In genomic region chr4:52711271-52711670, GRCh38 we compare ENCODE assay signal across 8 cellular contexts. TPM values are rescaled to one million over a fixed set of nuclear protein-coding genes. Genes with fewer than 3 reads are reported as not detected.
DNase-seq lines count a peak whose midpoint lies in the region; ATAC-seq, FAIRE-seq and TF ChIP-seq lines count a peak whose summit lies in the region.

No MANE protein-coding gene starts in this region.

- peak overlapping the region; percentile 41 to 84 for H3K27ac Mint-ChIP-seq in T-cell
- peak overlapping the region; percentile 94 for H3K27ac Mint-ChIP-seq in glutamatergic neuron (ENCODE audit: unreplicated experiment)

- peaks cover 23% of the 10 kb centered on the region for H3K4me1 ChIP-seq in A549

- no peaks in the 10 kb centered on the region for H3K9me3 ChIP-seq in A549

- no peak overlapping the region; a peak in 1 of 6 replicates for H3K27ac ChIP-seq in A549

- H3K36me3 Mint-ChIP-seq in T-cell (peaks cover 21% of the 10 kb centered on the region), glutamatergic neuron (ENCODE audit: unreplicated experiment) (no peaks in the 10 kb centered on the region)

- TF ChIP-seq POLR2A in A549 (IDR thresholded peaks at IDR 0.05; ENCODE audit: low read length), result no peak

- DNase-seq in A549 (ENCODE audit: low read depth in 1 of 2, low spot score in 1 of 2) (no peak), GM06990 (ENCODE audit: extremely low read depth, insufficient read length) (no peak), T-cell (no peak), glutamatergic neuron (no peak), iPS-NIHi7 (ENCODE audit: extremely low spot score) (no peak), cerebellar nuclear complex (lab: John Stamatoyannopoulos, UW) (no peak)

- peak overlapping the region; percentile 10 to 86 (median 70) for H3K4me3 Mint-ChIP-seq in T-cell
- H3K4me3 Mint-ChIP-seq in glutamatergic neuron (ENCODE audit: unreplicated experiment), result peak overlapping the region; percentile 87

- no peak for TF ChIP-seq EP300 in A549 (IDR thresholded peaks at IDR 0.05)

- TF ChIP-seq RAD21 in A549 (conservative IDR thresholded peaks at IDR 0.05 in 1 of 2, IDR thresholded peaks at IDR 0.05 in 1 of 2), result no peak

- H3K9me3 Mint-ChIP-seq in T-cell, result no peaks in the 10 kb centered on the region
- peaks cover 9% of the 10 kb centered on the region for H3K9me3 Mint-ChIP-seq in glutamatergic neuron (ENCODE audit: unreplicated experiment)

- H3K4me3 ChIP-seq in A549, result peak overlapping the region; percentile 41; the same call in 2 of the 3 replicates
- peak overlapping the region; percentile 65 for H3K4me3 ChIP-seq in GM06990 (replicated peaks; ENCODE audit: low read depth, low read length)

- POLR2A ChIA-PET in A549 (lab: Yijun Ruan, JAX) (interaction anchor here (2.5 kb wide), 1 partner anchor 11 kb away, joined by 41 read pairs; no protein-coding TSS in a partner anchor), T-cell (lab: Charles Lee) (interaction anchor here (0.5 to 1.6 kb wide), 3 partner anchors 9 to 408 kb away, joined by 3 to 6 read pairs (median 3); no protein-coding TSS in a partner anchor)

- H3K27me3 Mint-ChIP-seq in T-cell (no peaks in the 10 kb centered on the region), glutamatergic neuron (ENCODE audit: unreplicated experiment) (no peaks in the 10 kb centered on the region)

- no peak for ATAC-seq in A549
- no peak for ATAC-seq in T-cell (replicated peaks in 1 of 4)
- no peak for ATAC-seq in GM21515 (IDR thresholded peaks at IDR 0.05; ENCODE audit: unreplicated experiment)
- ATAC-seq in GM19395 (IDR thresholded peaks at IDR 0.05; ENCODE audit: unreplicated experiment), result no peak

- no peak for TF ChIP-seq CTCF in A549 (IDR thresholded peaks at IDR 0.05)
- no peak for TF ChIP-seq CTCF in GM06990 (IDR thresholded peaks at IDR 0.05; ENCODE audit: insufficient read depth, low read length, poor library complexity, severe bottlenecking)
- no peak for TF ChIP-seq CTCF in glutamatergic neuron (IDR thresholded peaks at IDR 0.05; ENCODE audit: partially characterized antibody, unreplicated experiment)

- peaks cover 36 to 51% (median 48%) of the 10 kb centered on the region in 3 donors for H3K4me1 Mint-ChIP-seq in T-cell
- peaks cover 16% of the 10 kb centered on the region for H3K4me1 Mint-ChIP-seq in glutamatergic neuron (ENCODE audit: low read depth, unreplicated experiment)

- 31% methylated on average over 1 of the region's 1 CpG for WGBS in A549 (ENCODE audit: missing lambda C conversion rate)

- no peak for FAIRE-seq in A549 (lab: Jason Lieb, UNC)

- H3K36me3 ChIP-seq in GM06990 (ENCODE audit: control insufficient read depth, insufficient read depth, low read length), result peaks cover 10% of the 10 kb centered on the region

- no peaks in the 10 kb centered on the region for H3K27me3 ChIP-seq in GM06990 (replicated peaks; ENCODE audit: control insufficient read depth, insufficient read depth, low read length)

- CTCF ChIA-PET in A549 (lab: Yijun Ruan, JAX) (interaction anchor here (1.5 kb wide), 1 partner anchor 166 kb away, joined by 4 read pairs; no protein-coding TSS in a partner anchor), T-cell (lab: Charles Lee) (interaction anchor here in 1 of 2 donors (0.5 to 2.5 kb wide), 2 partner anchors 11 to 167 kb away, joined by 3 to 23 read pairs; no protein-coding TSS in a partner anchor)

- peak overlapping the region; percentile 84 for H3K4me2 ChIP-seq in A549

TF ChIP-seq in A549, 52 proteins besides CTCF, POLR2A, EP300 and RAD21:
- TF ChIP-seq ATOH8 (CRISPR knock-in tag; IDR thresholded peaks at IDR 0.05; ENCODE audit: low read depth), result no peak
- TF ChIP-seq FOSB (CRISPR knock-in tag; IDR thresholded peaks at IDR 0.05), result no peak
- no peak for TF ChIP-seq HES2 (IDR thresholded peaks at IDR 0.05)
- TF ChIP-seq EHMT2 (IDR thresholded peaks at IDR 0.05; ENCODE audit: low read depth), result no peak
- no peak for TF ChIP-seq TFCP2L1 (CRISPR knock-in tag; IDR thresholded peaks at IDR 0.05)
- no peak for TF ChIP-seq POLR2AphosphoS2 (conservative IDR thresholded peaks at IDR 0.05; ENCODE audit: low read length)
- TF ChIP-seq MYC (IDR thresholded peaks at IDR 0.05; ENCODE audit: borderline replicate concordance, low read length), result no peak
- no peak for TF ChIP-seq ZFP36 (IDR thresholded peaks at IDR 0.05; ENCODE audit: borderline replicate concordance, partially characterized antibody)
- no peak for TF ChIP-seq JUN (IDR thresholded peaks at IDR 0.05)
- TF ChIP-seq MAFK (IDR thresholded peaks at IDR 0.05; ENCODE audit: partially characterized antibody), result no peak

RNA-seq across cellular contexts. Expression of gene ERVMER34-1, which starts 40.0 kb away (rescaled TPM):
- polyA plus RNA-seq in A549 (2011; rRNA removed) (0.59 and 0.60 TPM in 2 replicates), A549 (2017; fragmentation: RNase III; extraction: RNeasy Plus Mini Kit Qiagen cat#74134 plus additional on column Dnase treatment) (0.41 to 0.52 TPM (median 0.47 TPM) in 3 replicates)
- 0.29 and 0.30 TPM in 2 replicates for polyA plus RNA-seq in A549 (2012; cell fraction: cytosol; rRNA removed)
- 0.14 and 0.34 TPM in 2 replicates for polyA plus RNA-seq in A549 (2012; cell fraction: nucleus; rRNA removed)
- 0.08 and 0.34 TPM in 2 replicates for polyA minus RNA-seq in A549 (2011; rRNA and poly(A)+ RNA removed)
- total RNA-seq in T-cell (not detected), glutamatergic neuron (ENCODE audit: unreplicated experiment) (not detected)

RNA-seq across cellular contexts. Expression of gene USP46, which starts 52.2 kb away (rescaled TPM):
- 15.9 and 16.4 TPM in 2 replicates for polyA plus RNA-seq in A549 (2011; rRNA removed)
- 1.6 and 2.3 TPM in 2 replicates for polyA plus RNA-seq in A549 (2012; cell fraction: cytosol; rRNA removed)
- polyA plus RNA-seq in A549 (2012; cell fraction: nucleus; rRNA removed), result 1.3 and 1.7 TPM in 2 replicates
- polyA plus RNA-seq in A549 (2017; fragmentation: RNase III; extraction: RNeasy Plus Mini Kit Qiagen cat#74134 plus additional on column Dnase treatment), result 5.5 to 5.8 TPM (median 5.6 TPM) in 3 replicates
- polyA minus RNA-seq in A549 (2011; rRNA and poly(A)+ RNA removed), result 8.2 and 13.5 TPM in 2 replicates
- total RNA-seq in T-cell, result 10 to 100 TPM in 4 of 5 donors, 1 to 10 TPM in 1; 8.0 to 16.3 (median 12.6) TPM
- total RNA-seq in glutamatergic neuron (ENCODE audit: unreplicated experiment), result 72.4 TPM
